9 cellular contexts compared by ENCODE assay signal in the genomic region with DNA sequence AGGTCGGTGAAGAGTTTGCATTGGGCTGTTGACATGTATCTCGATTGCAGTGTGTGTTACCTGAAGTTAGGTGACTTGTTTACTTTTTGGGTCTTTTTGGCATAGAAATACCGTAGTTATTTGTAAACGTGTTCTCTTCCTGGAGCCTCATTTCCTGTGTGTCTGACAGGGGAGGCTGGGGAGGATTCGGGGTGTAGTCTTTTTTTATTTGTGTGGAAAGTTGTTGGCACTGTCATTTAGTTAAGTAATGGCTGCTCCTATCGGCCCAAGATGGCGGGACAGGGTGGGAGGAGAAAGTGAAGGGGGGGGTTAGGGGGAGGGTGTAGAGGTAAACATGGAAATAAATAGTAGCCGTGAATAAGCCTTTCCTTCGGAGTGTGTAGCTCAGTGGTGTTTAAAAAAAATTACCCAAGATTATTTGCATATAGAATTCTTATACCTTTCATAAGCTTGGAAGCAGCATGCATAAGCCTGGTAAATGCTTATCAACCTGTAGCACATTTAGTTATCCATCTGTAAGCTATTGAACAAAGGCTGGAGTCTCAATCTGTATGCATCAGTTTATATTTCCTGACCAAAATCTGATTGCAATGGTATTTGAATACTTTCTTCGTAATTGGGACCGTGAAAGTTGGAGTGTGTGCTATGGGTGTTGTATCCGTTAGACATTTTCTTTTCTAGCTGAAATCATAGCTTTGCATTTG. TPM values are rescaled to one million over a fixed set of nuclear protein-coding genes. Genes with fewer than 3 reads are reported as not detected.
DNase-seq lines count a peak whose midpoint lies in the region; ATAC-seq and TF ChIP-seq lines count a peak whose summit lies in the region.
"Had no signal": no experiment of that assay in that cellular context is flagged by ENCODE, and none has a peak within 500 bp of the region (broad histone marks: within the 10 kb centered on the region; RNA-seq: fewer than 3 reads in every experiment).

No MANE protein-coding gene starts in this region.

- peak; percentile 45 for DNase-seq in Caki2 (ENCODE audit: low read depth)
- DNase-seq in T-helper 17 cell = peak in 1 of 3 donors; percentile 14
- peak; percentile 29 to 36 for DNase-seq in cardiac fibroblast (ENCODE audit: low read depth in 2 of 2)
- no peak for DNase-seq in kidney epithelial cell (ENCODE audit: low read depth)
- DNase-seq in stimulated activated CD4-positive, alpha-beta T cell treated with anti-CD3 and anti-CD28 coated beads, Interleukin-4, amount 100 ng/mL, for 24 hours = peak; percentile 55
- no peak for DNase-seq in kidney glomerular epithelial cell (lab: John Stamatoyannopoulos, UW)

- no peak for ATAC-seq in T-helper 17 cell
- ATAC-seq in HG03039 (IDR thresholded peaks at IDR 0.05; ENCODE audit: unreplicated experiment) = no peak

- peak overlapping the region; percentile 94 for H3K4me3 ChIP-seq in HUES6 (ENCODE audit: low read depth, low read length)
- peak overlapping the region; percentile 66 for H3K4me3 ChIP-seq in cardiac fibroblast (replicated peaks in 1 of 2; ENCODE audit: low read depth in 2 of 2, low read length in 2 of 2)
- peak overlapping the region; percentile 75 for H3K4me3 ChIP-seq in kidney epithelial cell (ENCODE audit: low read depth, low read length)

- peaks cover 11% of the 10 kb centered on the region for H3K4me1 Mint-ChIP-seq in T-helper 17 cell

- H3K36me3 ChIP-seq in HUES6 (ENCODE audit: control insufficient read depth, insufficient read depth, low read length) (no peaks in the 10 kb centered on the region), kidney epithelial cell (ENCODE audit: control insufficient read depth, insufficient read depth, low read length) (no peaks in the 10 kb centered on the region)

- H3K4me1 ChIP-seq in HUES6 (ENCODE audit: control insufficient read depth, insufficient read depth, low read length) = no peaks in the 10 kb centered on the region

- TF ChIP-seq CTCF in cardiac fibroblast (IDR thresholded peaks at IDR 0.05; ENCODE audit: low read depth, low read length) = no peak
- no peak for TF ChIP-seq CTCF in kidney epithelial cell (IDR thresholded peaks at IDR 0.05; ENCODE audit: insufficient read depth, low read length, poor library complexity, severe bottlenecking)

- H3K9me3 ChIP-seq in HUES6 (ENCODE audit: control insufficient read depth, insufficient read depth, low read depth, low read length) (0 out of 2 replicates have a peak, but pooled peaks cover 5% of the 10 kb centered on the region), T-helper 17 cell (ENCODE audit: control insufficient read depth, low read length, poor library complexity, severe bottlenecking) (no peaks in the 10 kb centered on the region)

- in situ Hi-C loops in Caki2 (cut with HindIII; ENCODE audit: low pct_unique_long_range_greater_than_20kb, low sequenced_read_pairs) = no loop called here

- H3K27ac ChIP-seq in HUES6 (ENCODE audit: low read depth, low read length) = peak overlapping the region; percentile 88; the same call in 1 of the 2 replicates

- H3K4me3 Mint-ChIP-seq in T-helper 17 cell = peak overlapping the region; percentile 91

- H3K36me3 Mint-ChIP-seq in T-helper 17 cell (ENCODE audit: low read depth) = no peaks in the 10 kb centered on the region

- H3K27ac Mint-ChIP-seq in T-helper 17 cell = peak overlapping the region; percentile 81

- H3K27me3 ChIP-seq in HUES6 (ENCODE audit: control insufficient read depth, insufficient read depth, low read length) (no peaks in the 10 kb centered on the region), kidney epithelial cell (ENCODE audit: control insufficient read depth, insufficient read depth, low read length) (no peaks in the 10 kb centered on the region)

- peak overlapping the region; percentile 92 for H3K9ac ChIP-seq in HUES6 (ENCODE audit: low read length)

- no peaks in the 10 kb centered on the region for H3K27me3 Mint-ChIP-seq in T-helper 17 cell

RNA-seq across cellular contexts. Expression of a gene that starts 1.6 kb away (rescaled TPM):
- 5.1 and 7.2 TPM in 2 replicates for total RNA-seq in Caki2 (2014; rRNA removed; shearing (Covaris generic); ENCODE audit: low replicate concordance)
- total RNA-seq in T-helper 17 cell (10 to 100 TPM; 53.9 to 60.7 TPM), kidney epithelial cell (13.7 and 27.5 TPM in 2 replicates)

RNA-seq across cellular contexts. Expression of a gene that starts 30.8 kb away (rescaled TPM):
- total RNA-seq in Caki2 (2014; rRNA removed; shearing (Covaris generic); ENCODE audit: low replicate concordance) = not detected in 2 replicates
- total RNA-seq in T-helper 17 cell (not detected), kidney epithelial cell (not detected in 2 replicates)
- total RNA-seq: activated CD8-positive, alpha-beta memory T cell treated with anti-CD3 and anti-CD28 coated beads for 36 hours had no signal

Comparison
In these comparisons a context has a peak if more than half of its experiments do, and no peak if none do; other contexts are left out.
1. DNase-seq: peak in Caki2 (single experiment), cardiac fibroblast (2 of 2) and stimulated activated CD4-positive, alpha-beta T cell treated with anti-CD3 and anti-CD28 coated beads, Interleukin-4, amount 100 ng/mL, for 24 hours (single experiment); none in kidney epithelial cell (single experiment) and kidney glomerular epithelial cell (single experiment).
2. Peak in every context shown above with its lines, with median percentiles within 50 percentile points of each other: H3K4me3 ChIP-seq.